Comparison of ENCODE assay signal across 1 cellular context in the genomic region with DNA sequence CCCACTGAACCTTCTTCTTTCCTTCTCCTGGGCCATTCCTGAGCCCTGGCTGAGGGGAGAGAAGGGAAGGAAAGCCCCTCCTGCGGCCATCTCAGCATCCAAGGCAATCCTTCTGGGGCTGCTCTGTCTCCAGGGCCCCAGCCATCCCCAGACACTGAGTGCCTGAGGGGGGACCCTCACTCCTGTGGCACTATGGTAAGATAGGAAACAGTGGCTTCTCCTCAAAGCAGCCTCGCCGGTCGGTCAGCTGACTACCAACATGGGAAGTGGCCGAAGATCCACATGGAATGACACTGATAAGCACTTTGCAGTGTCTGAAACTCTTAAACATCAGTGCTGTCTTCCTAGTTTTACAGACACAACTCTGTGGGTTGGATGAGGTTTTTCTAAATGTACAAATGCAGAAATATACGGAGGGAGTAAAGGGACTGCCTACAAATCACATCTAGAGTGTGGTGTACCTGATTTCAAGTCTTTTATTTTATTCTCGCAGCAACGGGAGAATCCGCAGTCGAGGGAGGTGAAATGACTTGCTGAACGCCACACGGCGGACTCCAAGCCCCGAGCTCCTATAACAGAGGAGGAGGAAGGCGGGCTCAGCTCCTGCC.
TF ChIP-seq lines count a peak whose summit lies in the region.

No MANE protein-coding gene starts in this region.

TF ChIP-seq in K562, 482 proteins besides CTCF, POLR2A, EP300 and RAD21 (continued from another document):
- TF ChIP-seq ZNF318 (IDR thresholded peaks at IDR 0.05; ENCODE audit: borderline replicate concordance in 1 of 2, low read depth in 1 of 2) (no peak), CREBBP (IDR thresholded peaks at IDR 0.05; ENCODE audit: low read depth, low read length) (no peak), MYBL2 (IDR thresholded peaks at IDR 0.05; ENCODE audit: low read depth) (no peak), MYBL2 (CRISPR knock-in tag; IDR thresholded peaks at IDR 0.05; ENCODE audit: borderline replicate concordance) (no peak), RBM15 (IDR thresholded peaks at IDR 0.05; ENCODE audit: insufficient read depth, low read length) (no peak), ATF7 (IDR thresholded peaks at IDR 0.05) (no peak), CAMTA2 (CRISPR knock-in tag; conservative IDR thresholded peaks at IDR 0.05) (no peak), SMC3 (conservative IDR thresholded peaks at IDR 0.05; ENCODE audit: insufficient read depth, low read depth, low read length) (no peak), MECOM (CRISPR knock-in tag; IDR thresholded peaks at IDR 0.05) (no peak), YBX1 (IDR thresholded peaks at IDR 0.05) (no peak), NR3C1 (CRISPR knock-in tag; IDR thresholded peaks at IDR 0.05) (no peak), STAG1 (CRISPR knock-in tag; IDR thresholded peaks at IDR 0.05; ENCODE audit: borderline replicate concordance) (no peak), NONO (IDR thresholded peaks at IDR 0.05; ENCODE audit: low read depth in 2 of 2, low read length in 1 of 2) (no peak), HNRNPL (IDR thresholded peaks at IDR 0.05; ENCODE audit: low read depth, low read length) (no peak), ZNF398 (CRISPR knock-in tag; IDR thresholded peaks at IDR 0.05) (no peak), L3MBTL2 (IDR thresholded peaks at IDR 0.05) (peak; percentile 32), PML (IDR thresholded peaks at IDR 0.05; ENCODE audit: low read length) (no peak), ZNF780A (CRISPR knock-in tag; IDR thresholded peaks at IDR 0.05) (no peak), USF2 (CRISPR knock-in tag; IDR thresholded peaks at IDR 0.05) (peak; percentile 49), MYC (IDR thresholded peaks at IDR 0.05; ENCODE audit: low read depth, low read length) (0 out of 2 replicates have a peak, but pooled peaks have one; percentile 8), MYC (CRISPR knock-in tag; IDR thresholded peaks at IDR 0.05; ENCODE audit: borderline replicate concordance, low read depth) (no peak), XRCC3 (IDR thresholded peaks at IDR 0.05) (no peak), ZFP36 (IDR thresholded peaks at IDR 0.05; ENCODE audit: low read depth, low read length, partially characterized antibody) (no peak), STAT5A (IDR thresholded peaks at IDR 0.05; ENCODE audit: borderline replicate concordance, low read length) (no peak), ZNF695 (CRISPR knock-in tag; IDR thresholded peaks at IDR 0.05) (no peak), U2AF2 (optimal IDR thresholded peaks at IDR 0.05; ENCODE audit: low read depth, low read length) (no peak), ZBTB8A (IDR thresholded peaks at IDR 0.05; ENCODE audit: partially characterized antibody) (no peak), HNRNPH1 (optimal IDR thresholded peaks at IDR 0.05; ENCODE audit: low read depth, low read length) (no peak), ARID1B (IDR thresholded peaks at IDR 0.05) (peak; percentile 16), HDAC2 (IDR thresholded peaks at IDR 0.05) (0 out of 2 replicates have a peak, but pooled peaks have one; percentile 43)
- TF ChIP-seq, protein P1, sequence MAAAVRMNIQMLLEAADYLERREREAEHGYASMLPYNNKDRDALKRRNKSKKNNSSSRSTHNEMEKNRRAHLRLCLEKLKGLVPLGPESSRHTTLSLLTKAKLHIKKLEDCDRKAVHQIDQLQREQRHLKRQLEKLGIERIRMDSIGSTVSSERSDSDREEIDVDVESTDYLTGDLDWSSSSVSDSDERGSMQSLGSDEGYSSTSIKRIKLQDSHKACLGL (CRISPR knock-in tag; IDR thresholded peaks at IDR 0.05; ENCODE audit: borderline replicate concordance, poor library complexity, severe bottlenecking) = no peak
- TF ChIP-seq, protein P2, sequence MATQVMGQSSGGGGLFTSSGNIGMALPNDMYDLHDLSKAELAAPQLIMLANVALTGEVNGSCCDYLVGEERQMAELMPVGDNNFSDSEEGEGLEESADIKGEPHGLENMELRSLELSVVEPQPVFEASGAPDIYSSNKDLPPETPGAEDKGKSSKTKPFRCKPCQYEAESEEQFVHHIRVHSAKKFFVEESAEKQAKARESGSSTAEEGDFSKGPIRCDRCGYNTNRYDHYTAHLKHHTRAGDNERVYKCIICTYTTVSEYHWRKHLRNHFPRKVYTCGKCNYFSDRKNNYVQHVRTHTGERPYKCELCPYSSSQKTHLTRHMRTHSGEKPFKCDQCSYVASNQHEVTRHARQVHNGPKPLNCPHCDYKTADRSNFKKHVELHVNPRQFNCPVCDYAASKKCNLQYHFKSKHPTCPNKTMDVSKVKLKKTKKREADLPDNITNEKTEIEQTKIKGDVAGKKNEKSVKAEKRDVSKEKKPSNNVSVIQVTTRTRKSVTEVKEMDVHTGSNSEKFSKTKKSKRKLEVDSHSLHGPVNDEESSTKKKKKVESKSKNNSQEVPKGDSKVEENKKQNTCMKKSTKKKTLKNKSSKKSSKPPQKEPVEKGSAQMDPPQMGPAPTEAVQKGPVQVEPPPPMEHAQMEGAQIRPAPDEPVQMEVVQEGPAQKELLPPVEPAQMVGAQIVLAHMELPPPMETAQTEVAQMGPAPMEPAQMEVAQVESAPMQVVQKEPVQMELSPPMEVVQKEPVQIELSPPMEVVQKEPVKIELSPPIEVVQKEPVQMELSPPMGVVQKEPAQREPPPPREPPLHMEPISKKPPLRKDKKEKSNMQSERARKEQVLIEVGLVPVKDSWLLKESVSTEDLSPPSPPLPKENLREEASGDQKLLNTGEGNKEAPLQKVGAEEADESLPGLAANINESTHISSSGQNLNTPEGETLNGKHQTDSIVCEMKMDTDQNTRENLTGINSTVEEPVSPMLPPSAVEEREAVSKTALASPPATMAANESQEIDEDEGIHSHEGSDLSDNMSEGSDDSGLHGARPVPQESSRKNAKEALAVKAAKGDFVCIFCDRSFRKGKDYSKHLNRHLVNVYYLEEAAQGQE (CRISPR knock-in tag; IDR thresholded peaks at IDR 0.05; ENCODE audit: low read depth) = no peak
- TF ChIP-seq, protein P3, sequence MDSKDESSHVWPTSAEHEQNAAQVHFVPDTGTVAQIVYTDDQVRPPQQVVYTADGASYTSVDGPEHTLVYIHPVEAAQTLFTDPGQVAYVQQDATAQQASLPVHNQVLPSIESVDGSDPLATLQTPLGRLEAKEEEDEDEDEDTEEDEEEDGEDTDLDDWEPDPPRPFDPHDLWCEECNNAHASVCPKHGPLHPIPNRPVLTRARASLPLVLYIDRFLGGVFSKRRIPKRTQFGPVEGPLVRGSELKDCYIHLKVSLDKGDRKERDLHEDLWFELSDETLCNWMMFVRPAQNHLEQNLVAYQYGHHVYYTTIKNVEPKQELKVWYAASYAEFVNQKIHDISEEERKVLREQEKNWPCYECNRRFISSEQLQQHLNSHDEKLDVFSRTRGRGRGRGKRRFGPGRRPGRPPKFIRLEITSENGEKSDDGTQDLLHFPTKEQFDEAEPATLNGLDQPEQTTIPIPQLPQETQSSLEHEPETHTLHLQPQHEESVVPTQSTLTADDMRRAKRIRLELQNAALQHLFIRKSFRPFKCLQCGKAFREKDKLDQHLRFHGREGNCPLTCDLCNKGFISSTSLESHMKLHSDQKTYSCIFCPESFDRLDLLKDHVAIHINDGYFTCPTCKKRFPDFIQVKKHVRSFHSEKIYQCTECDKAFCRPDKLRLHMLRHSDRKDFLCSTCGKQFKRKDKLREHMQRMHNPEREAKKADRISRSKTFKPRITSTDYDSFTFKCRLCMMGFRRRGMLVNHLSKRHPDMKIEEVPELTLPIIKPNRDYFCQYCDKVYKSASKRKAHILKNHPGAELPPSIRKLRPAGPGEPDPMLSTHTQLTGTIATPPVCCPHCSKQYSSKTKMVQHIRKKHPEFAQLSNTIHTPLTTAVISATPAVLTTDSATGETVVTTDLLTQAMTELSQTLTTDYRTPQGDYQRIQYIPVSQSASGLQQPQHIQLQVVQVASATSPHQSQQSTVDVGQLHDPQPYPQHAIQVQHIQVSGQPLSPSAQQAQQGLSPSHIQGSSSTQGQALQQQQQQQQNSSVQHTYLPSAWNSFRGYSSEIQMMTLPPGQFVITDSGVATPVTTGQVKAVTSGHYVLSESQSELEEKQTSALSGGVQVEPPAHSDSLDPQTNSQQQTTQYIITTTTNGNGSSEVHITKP (IDR thresholded peaks at IDR 0.05; ENCODE audit: partially characterized antibody) = no peak
- TF ChIP-seq, protein P4, sequence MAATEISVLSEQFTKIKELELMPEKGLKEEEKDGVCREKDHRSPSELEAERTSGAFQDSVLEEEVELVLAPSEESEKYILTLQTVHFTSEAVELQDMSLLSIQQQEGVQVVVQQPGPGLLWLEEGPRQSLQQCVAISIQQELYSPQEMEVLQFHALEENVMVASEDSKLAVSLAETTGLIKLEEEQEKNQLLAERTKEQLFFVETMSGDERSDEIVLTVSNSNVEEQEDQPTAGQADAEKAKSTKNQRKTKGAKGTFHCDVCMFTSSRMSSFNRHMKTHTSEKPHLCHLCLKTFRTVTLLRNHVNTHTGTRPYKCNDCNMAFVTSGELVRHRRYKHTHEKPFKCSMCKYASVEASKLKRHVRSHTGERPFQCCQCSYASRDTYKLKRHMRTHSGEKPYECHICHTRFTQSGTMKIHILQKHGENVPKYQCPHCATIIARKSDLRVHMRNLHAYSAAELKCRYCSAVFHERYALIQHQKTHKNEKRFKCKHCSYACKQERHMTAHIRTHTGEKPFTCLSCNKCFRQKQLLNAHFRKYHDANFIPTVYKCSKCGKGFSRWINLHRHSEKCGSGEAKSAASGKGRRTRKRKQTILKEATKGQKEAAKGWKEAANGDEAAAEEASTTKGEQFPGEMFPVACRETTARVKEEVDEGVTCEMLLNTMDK (IDR thresholded peaks at IDR 0.05; ENCODE audit: borderline replicate concordance, insufficient read depth, low read depth, low read length, poor library complexity, severe bottlenecking) = no peak
